Comparison of ENCODE assay signal across 1 cellular context in genomic region chr10:68406815-68407585, GRCh38.
TF ChIP-seq lines count a peak whose summit lies in the region.

Gene RUFY2 (minus strand): TSS chr10:68407277. CDS start chr10:68407189, 88 bp downstream.

TF ChIP-seq in H1, 55 proteins besides CTCF, POLR2A, EP300 and RAD21 (continued from another document):
- TF ChIP-seq, protein P1, sequence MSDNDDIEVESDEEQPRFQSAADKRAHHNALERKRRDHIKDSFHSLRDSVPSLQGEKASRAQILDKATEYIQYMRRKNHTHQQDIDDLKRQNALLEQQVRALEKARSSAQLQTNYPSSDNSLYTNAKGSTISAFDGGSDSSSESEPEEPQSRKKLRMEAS (IDR thresholded peaks at IDR 0.05): peak; percentile 76
- TF ChIP-seq TCF12 (IDR thresholded peaks at IDR 0.05; ENCODE audit: low read depth, low read length): no peak
- TF ChIP-seq SAP30 (IDR thresholded peaks at IDR 0.05; ENCODE audit: insufficient read depth, insufficient replicate concordance, low read length): no peak
- TF ChIP-seq, protein P2, sequence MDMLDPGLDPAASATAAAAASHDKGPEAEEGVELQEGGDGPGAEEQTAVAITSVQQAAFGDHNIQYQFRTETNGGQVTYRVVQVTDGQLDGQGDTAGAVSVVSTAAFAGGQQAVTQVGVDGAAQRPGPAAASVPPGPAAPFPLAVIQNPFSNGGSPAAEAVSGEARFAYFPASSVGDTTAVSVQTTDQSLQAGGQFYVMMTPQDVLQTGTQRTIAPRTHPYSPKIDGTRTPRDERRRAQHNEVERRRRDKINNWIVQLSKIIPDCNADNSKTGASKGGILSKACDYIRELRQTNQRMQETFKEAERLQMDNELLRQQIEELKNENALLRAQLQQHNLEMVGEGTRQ (IDR thresholded peaks at IDR 0.05; ENCODE audit: low read length): no peak
- no peak for TF ChIP-seq CTBP2 (IDR thresholded peaks at IDR 0.05; ENCODE audit: borderline replicate concordance, insufficient read depth, insufficient read length, low read length)
- no peak for TF ChIP-seq FOSL1 (IDR thresholded peaks at IDR 0.05; ENCODE audit: insufficient read depth, low read depth, low read length)
- TF ChIP-seq CREB1 (IDR thresholded peaks at IDR 0.05): peak; percentile 40; the same call in 1 of the 2 replicates
- no peak for TF ChIP-seq BACH1 (IDR thresholded peaks at IDR 0.05; ENCODE audit: low read length)
- TF ChIP-seq TAF7 (optimal IDR thresholded peaks at IDR 0.05; ENCODE audit: borderline replicate concordance, low read depth, low read length): no peak
- no peak for TF ChIP-seq JUN (IDR thresholded peaks at IDR 0.05; ENCODE audit: low read depth, low read length)
- no peak for TF ChIP-seq POU5F1 (IDR thresholded peaks at IDR 0.05; ENCODE audit: low read depth, low read length)
- no peak for TF ChIP-seq MAFK (IDR thresholded peaks at IDR 0.05; ENCODE audit: low read depth, low read length)
- TF ChIP-seq YY1 (IDR thresholded peaks at IDR 0.05; ENCODE audit: low read depth, low read length): peak; percentile 76
- no peak for TF ChIP-seq GTF2F1 (IDR thresholded peaks at IDR 0.05; ENCODE audit: borderline replicate concordance, low read depth, low read length)
- TF ChIP-seq GABPA (IDR thresholded peaks at IDR 0.05; ENCODE audit: borderline replicate concordance, insufficient read depth, low read length): no peak; the same call in 1 of the 2 replicates
- TF ChIP-seq NRF1 (IDR thresholded peaks at IDR 0.05; ENCODE audit: low read depth, low read length): no peak
- peak; percentile 92 for TF ChIP-seq PHF8 (conservative IDR thresholded peaks at IDR 0.05; ENCODE audit: low read depth, low read length)
- 0 out of 2 replicates have a peak, but pooled peaks have one; percentile 30 for TF ChIP-seq CHD2 (IDR thresholded peaks at IDR 0.05; ENCODE audit: low read length)
- no peak for TF ChIP-seq SIX5 (IDR thresholded peaks at IDR 0.05; ENCODE audit: low read depth, low read length)
- TF ChIP-seq SRF (IDR thresholded peaks at IDR 0.05; ENCODE audit: low read depth, low read length): no peak
- no peak for TF ChIP-seq CEBPB (IDR thresholded peaks at IDR 0.05; ENCODE audit: low read depth, low read length)
- TF ChIP-seq SIN3A (conservative IDR thresholded peaks at IDR 0.05 in 1 of 2, IDR thresholded peaks at IDR 0.05 in 1 of 2; ENCODE audit: low read depth in 1 of 2, low read length in 2 of 2): peak; percentile 27 to 59; a peak in 2 of 4 replicates
- no peak for TF ChIP-seq RXRA (IDR thresholded peaks at IDR 0.05; ENCODE audit: insufficient read depth, low read depth, low read length)
- no peak for TF ChIP-seq RNF2 (IDR thresholded peaks at IDR 0.05; ENCODE audit: borderline replicate concordance, low read depth, low read length, missing control alignments, poor library complexity, severe bottlenecking)
- TF ChIP-seq SP1 (IDR thresholded peaks at IDR 0.05; ENCODE audit: low read depth, low read length): no peak
- no peak for TF ChIP-seq ZNF274 (IDR thresholded peaks at IDR 0.05; ENCODE audit: borderline replicate concordance, extremely low read depth, low read length)
- TF ChIP-seq, protein P3, sequence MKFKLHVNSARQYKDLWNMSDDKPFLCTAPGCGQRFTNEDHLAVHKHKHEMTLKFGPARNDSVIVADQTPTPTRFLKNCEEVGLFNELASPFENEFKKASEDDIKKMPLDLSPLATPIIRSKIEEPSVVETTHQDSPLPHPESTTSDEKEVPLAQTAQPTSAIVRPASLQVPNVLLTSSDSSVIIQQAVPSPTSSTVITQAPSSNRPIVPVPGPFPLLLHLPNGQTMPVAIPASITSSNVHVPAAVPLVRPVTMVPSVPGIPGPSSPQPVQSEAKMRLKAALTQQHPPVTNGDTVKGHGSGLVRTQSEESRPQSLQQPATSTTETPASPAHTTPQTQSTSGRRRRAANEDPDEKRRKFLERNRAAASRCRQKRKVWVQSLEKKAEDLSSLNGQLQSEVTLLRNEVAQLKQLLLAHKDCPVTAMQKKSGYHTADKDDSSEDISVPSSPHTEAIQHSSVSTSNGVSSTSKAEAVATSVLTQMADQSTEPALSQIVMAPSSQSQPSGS (IDR thresholded peaks at IDR 0.05; ENCODE audit: low read length): no peak
- TF ChIP-seq SP4 (IDR thresholded peaks at IDR 0.05; ENCODE audit: low read length): no peak
- TF ChIP-seq EGR1 (IDR thresholded peaks at IDR 0.05; ENCODE audit: borderline replicate concordance, low read depth, low read length): peak; percentile 67; the same call in 1 of the 2 replicates
- peak; percentile 32; the same call in 1 of the 2 replicates for TF ChIP-seq RBBP5 (IDR thresholded peaks at IDR 0.05; ENCODE audit: borderline replicate concordance, low read depth, low read length)
- TF ChIP-seq TBP (IDR thresholded peaks at IDR 0.05; ENCODE audit: low read depth, low read length): peak; percentile 21; the same call in 1 of the 2 replicates
- TF ChIP-seq HDAC6 (IDR thresholded peaks at IDR 0.05; ENCODE audit: low read depth, low read length): no peak
- no peak for TF ChIP-seq BCL11A (IDR thresholded peaks at IDR 0.05; ENCODE audit: low read depth in 2 of 2, low read length in 2 of 2)
- no peak for TF ChIP-seq SUZ12 (IDR thresholded peaks at IDR 0.05; ENCODE audit: low read length)
- TF ChIP-seq BRCA1 (IDR thresholded peaks at IDR 0.05; ENCODE audit: low read depth, low read length): no peak
- no peak for TF ChIP-seq KDM5A (IDR thresholded peaks at IDR 0.05; ENCODE audit: low read length)
- TF ChIP-seq ASH2L (IDR thresholded peaks at IDR 0.05; ENCODE audit: low read length): peak; percentile 76
- TF ChIP-seq KDM1A (IDR thresholded peaks at IDR 0.05; ENCODE audit: borderline replicate concordance, low read length): no peak
- no peak for TF ChIP-seq CBX5 (IDR thresholded peaks at IDR 0.05; ENCODE audit: low read depth, low read length)
- no peak for TF ChIP-seq CBX8 (IDR thresholded peaks at IDR 0.05; ENCODE audit: borderline replicate concordance, low read depth, low read length)
- TF ChIP-seq SP2 (IDR thresholded peaks at IDR 0.05; ENCODE audit: low read length): 0 out of 2 replicates have a peak, but pooled peaks have one; percentile 23
- TF ChIP-seq TEAD4 (IDR thresholded peaks at IDR 0.05; ENCODE audit: low read depth, low read length): no peak
- no peak for TF ChIP-seq ATF3 (IDR thresholded peaks at IDR 0.05; ENCODE audit: insufficient read depth, low read depth, low read length)
- no peak for TF ChIP-seq SIRT6 (IDR thresholded peaks at IDR 0.05; ENCODE audit: low read length)
- TF ChIP-seq JUND (IDR thresholded peaks at IDR 0.05; ENCODE audit: low read length): no peak
- TF ChIP-seq RFX5 (IDR thresholded peaks at IDR 0.05; ENCODE audit: borderline replicate concordance, low read depth, low read length): no peak
- TF ChIP-seq, protein P4, sequence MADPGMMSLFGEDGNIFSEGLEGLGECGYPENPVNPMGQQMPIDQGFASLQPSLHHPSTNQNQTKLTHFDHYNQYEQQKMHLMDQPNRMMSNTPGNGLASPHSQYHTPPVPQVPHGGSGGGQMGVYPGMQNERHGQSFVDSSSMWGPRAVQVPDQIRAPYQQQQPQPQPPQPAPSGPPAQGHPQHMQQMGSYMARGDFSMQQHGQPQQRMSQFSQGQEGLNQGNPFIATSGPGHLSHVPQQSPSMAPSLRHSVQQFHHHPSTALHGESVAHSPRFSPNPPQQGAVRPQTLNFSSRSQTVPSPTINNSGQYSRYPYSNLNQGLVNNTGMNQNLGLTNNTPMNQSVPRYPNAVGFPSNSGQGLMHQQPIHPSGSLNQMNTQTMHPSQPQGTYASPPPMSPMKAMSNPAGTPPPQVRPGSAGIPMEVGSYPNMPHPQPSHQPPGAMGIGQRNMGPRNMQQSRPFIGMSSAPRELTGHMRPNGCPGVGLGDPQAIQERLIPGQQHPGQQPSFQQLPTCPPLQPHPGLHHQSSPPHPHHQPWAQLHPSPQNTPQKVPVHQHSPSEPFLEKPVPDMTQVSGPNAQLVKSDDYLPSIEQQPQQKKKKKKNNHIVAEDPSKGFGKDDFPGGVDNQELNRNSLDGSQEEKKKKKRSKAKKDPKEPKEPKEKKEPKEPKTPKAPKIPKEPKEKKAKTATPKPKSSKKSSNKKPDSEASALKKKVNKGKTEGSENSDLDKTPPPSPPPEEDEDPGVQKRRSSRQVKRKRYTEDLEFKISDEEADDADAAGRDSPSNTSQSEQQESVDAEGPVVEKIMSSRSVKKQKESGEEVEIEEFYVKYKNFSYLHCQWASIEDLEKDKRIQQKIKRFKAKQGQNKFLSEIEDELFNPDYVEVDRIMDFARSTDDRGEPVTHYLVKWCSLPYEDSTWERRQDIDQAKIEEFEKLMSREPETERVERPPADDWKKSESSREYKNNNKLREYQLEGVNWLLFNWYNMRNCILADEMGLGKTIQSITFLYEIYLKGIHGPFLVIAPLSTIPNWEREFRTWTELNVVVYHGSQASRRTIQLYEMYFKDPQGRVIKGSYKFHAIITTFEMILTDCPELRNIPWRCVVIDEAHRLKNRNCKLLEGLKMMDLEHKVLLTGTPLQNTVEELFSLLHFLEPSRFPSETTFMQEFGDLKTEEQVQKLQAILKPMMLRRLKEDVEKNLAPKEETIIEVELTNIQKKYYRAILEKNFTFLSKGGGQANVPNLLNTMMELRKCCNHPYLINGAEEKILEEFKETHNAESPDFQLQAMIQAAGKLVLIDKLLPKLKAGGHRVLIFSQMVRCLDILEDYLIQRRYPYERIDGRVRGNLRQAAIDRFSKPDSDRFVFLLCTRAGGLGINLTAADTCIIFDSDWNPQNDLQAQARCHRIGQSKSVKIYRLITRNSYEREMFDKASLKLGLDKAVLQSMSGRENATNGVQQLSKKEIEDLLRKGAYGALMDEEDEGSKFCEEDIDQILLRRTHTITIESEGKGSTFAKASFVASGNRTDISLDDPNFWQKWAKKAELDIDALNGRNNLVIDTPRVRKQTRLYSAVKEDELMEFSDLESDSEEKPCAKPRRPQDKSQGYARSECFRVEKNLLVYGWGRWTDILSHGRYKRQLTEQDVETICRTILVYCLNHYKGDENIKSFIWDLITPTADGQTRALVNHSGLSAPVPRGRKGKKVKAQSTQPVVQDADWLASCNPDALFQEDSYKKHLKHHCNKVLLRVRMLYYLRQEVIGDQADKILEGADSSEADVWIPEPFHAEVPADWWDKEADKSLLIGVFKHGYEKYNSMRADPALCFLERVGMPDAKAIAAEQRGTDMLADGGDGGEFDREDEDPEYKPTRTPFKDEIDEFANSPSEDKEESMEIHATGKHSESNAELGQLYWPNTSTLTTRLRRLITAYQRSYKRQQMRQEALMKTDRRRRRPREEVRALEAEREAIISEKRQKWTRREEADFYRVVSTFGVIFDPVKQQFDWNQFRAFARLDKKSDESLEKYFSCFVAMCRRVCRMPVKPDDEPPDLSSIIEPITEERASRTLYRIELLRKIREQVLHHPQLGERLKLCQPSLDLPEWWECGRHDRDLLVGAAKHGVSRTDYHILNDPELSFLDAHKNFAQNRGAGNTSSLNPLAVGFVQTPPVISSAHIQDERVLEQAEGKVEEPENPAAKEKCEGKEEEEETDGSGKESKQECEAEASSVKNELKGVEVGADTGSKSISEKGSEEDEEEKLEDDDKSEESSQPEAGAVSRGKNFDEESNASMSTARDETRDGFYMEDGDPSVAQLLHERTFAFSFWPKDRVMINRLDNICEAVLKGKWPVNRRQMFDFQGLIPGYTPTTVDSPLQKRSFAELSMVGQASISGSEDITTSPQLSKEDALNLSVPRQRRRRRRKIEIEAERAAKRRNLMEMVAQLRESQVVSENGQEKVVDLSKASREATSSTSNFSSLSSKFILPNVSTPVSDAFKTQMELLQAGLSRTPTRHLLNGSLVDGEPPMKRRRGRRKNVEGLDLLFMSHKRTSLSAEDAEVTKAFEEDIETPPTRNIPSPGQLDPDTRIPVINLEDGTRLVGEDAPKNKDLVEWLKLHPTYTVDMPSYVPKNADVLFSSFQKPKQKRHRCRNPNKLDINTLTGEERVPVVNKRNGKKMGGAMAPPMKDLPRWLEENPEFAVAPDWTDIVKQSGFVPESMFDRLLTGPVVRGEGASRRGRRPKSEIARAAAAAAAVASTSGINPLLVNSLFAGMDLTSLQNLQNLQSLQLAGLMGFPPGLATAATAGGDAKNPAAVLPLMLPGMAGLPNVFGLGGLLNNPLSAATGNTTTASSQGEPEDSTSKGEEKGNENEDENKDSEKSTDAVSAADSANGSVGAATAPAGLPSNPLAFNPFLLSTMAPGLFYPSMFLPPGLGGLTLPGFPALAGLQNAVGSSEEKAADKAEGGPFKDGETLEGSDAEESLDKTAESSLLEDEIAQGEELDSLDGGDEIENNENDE (IDR thresholded peaks at IDR 0.05; ENCODE audit: insufficient replicate concordance, low read length): no peak
